7 cellular contexts compared by ENCODE assay signal in genomic region chr2:179125404-179125803, GRCh38.
"Had no signal": no experiment of that assay in that cellular context is flagged by ENCODE, and none has a peak within 500 bp of the region (broad histone marks: within the 10 kb centered on the region; RNA-seq: fewer than 3 reads in every experiment).

No MANE protein-coding gene starts in this region.

- H2AFZ ChIP-seq: GM23248 had no signal

- H3K4me1 Mint-ChIP-seq: H9 had no signal

- H3K4me3 Mint-ChIP-seq: H9 had no signal

- ATAC-seq: K562 had no signal

- H3K9me3 Mint-ChIP-seq: H9 had no signal

- H3K27ac ChIP-seq: GM23248 had no signal

- H3K27ac Mint-ChIP-seq: H9 had no signal

- FAIRE-seq: H54, K562 had no signal

- DNase-seq: GM23248, GOT3, H9, HCEC 1CT, IMR-90 had no signal

- H3K4me3 ChIP-seq: GM23248, K562 had no signal

- H3K9ac ChIP-seq: GM23248 had no signal
